2 cellular contexts compared by ENCODE assay signal in genomic region chr2:15614545-15615309, GRCh38.
TF ChIP-seq lines count a peak whose summit lies in the region.

No MANE protein-coding gene starts in this region.

TF ChIP-seq in IMR-90, 13 proteins besides CTCF, POLR2A, EP300 and RAD21:
- no peak for TF ChIP-seq SMC3 (IDR thresholded peaks at IDR 0.05; ENCODE audit: low read depth, low read length)
- peak; percentile 61 for TF ChIP-seq CEBPB (IDR thresholded peaks at IDR 0.05; ENCODE audit: low read depth, low read length)
- TF ChIP-seq ELK1 (IDR thresholded peaks at IDR 0.05; ENCODE audit: borderline replicate concordance, low read depth, low read length): no peak
- TF ChIP-seq MAFK (IDR thresholded peaks at IDR 0.05; ENCODE audit: low read depth, low read length): no peak
- no peak for TF ChIP-seq CHD1 (IDR thresholded peaks at IDR 0.05; ENCODE audit: low read depth, low read length)
TF ChIP-seq in IMR-90: peak in this region for 1.

TF ChIP-seq in K562, 482 proteins besides CTCF, POLR2A, EP300 and RAD21:
- TF ChIP-seq MTA1 (IDR thresholded peaks at IDR 0.05; ENCODE audit: borderline replicate concordance) (no peak), RUNX1 (IDR thresholded peaks at IDR 0.05; ENCODE audit: low read depth) (no peak), ZNF140 (CRISPR knock-in tag; IDR thresholded peaks at IDR 0.05) (no peak), HOXB6 (CRISPR knock-in tag; IDR thresholded peaks at IDR 0.05; ENCODE audit: borderline replicate concordance) (no peak), HDAC8 (tag; IDR thresholded peaks at IDR 0.05) (no peak), POLR3G (IDR thresholded peaks at IDR 0.05; ENCODE audit: extremely low read depth, insufficient read length, insufficient replicate concordance) (no peak), E4F1 (CRISPR knock-in tag; IDR thresholded peaks at IDR 0.05; ENCODE audit: borderline replicate concordance) (no peak), U2AF1 (optimal IDR thresholded peaks at IDR 0.05; ENCODE audit: low read depth, low read length) (no peak), MBD2 (IDR thresholded peaks at IDR 0.05; ENCODE audit: borderline replicate concordance, low read depth) (no peak), USF1 (CRISPR knock-in tag; IDR thresholded peaks at IDR 0.05) (no peak), POLR2G (IDR thresholded peaks at IDR 0.05; ENCODE audit: low read depth, low read length) (no peak), GTF2F1 (IDR thresholded peaks at IDR 0.05; ENCODE audit: low read depth, low read length) (no peak), HNRNPLL (IDR thresholded peaks at IDR 0.05; ENCODE audit: low read depth, low read length, poor library complexity, severe bottlenecking) (no peak), ZBTB1 (CRISPR knock-in tag; IDR thresholded peaks at IDR 0.05; ENCODE audit: borderline replicate concordance, low read depth) (no peak), ZNF121 (CRISPR knock-in tag; conservative IDR thresholded peaks at IDR 0.05) (no peak)
